9 cellular contexts compared by ENCODE assay signal in the genomic region with DNA sequence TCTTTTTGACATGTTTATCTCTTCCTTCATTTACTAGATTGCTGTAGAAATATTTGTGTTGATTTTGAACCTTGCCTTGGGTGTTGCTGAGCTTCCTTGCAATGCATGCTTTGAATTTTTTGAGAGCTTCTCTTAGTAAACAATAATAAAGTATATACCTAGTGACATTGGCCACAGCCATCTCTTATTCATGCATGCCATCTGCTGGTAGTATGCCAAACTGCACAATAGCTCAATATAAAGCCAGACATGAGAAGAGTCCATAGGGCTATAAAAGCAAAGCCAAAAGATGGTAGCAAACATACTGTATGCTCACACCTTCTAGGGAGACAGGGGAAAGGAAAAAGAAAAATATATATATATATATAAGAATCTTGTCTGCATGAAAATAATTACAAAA. TPM values are rescaled to one million over a fixed set of nuclear protein-coding genes. Genes with fewer than 3 reads are reported as not detected.
A peak's percentile ranks its signal among the peaks of the same experiment; 100 is the strongest.
DNase-seq lines count a peak whose midpoint lies in the region; ATAC-seq and TF ChIP-seq lines count a peak whose summit lies in the region.
"Had no signal": no experiment of that assay in that cellular context is flagged by ENCODE, and none has a peak within 500 bp of the region (broad histone marks: within the 10 kb centered on the region; RNA-seq: fewer than 3 reads in every experiment).

No MANE protein-coding gene starts in this region.

- POLR2A ChIA-PET in T-cell (lab: Charles Lee) = interaction anchor here in 1 of 2 donors (0.6 kb wide), 1 partner anchor 12 kb away, joined by 3 read pairs; no protein-coding TSS in a partner anchor

- intact Hi-C loops in cardiac septum (cut with DNase I) (loop anchor here (2.0 to 5.0 kb wide), 2 partner anchors 79 to 256 kb away; no protein-coding TSS in a partner anchor), lower leg skin (cut with DNase I; ENCODE audit: low total_unique reads) (no loop called here)

- no peaks in the 10 kb centered on the region for H3K9me3 ChIP-seq in cardiac muscle cell (ENCODE audit: low read depth)

- H3K27me3 ChIP-seq in cardiac muscle cell = no peaks in the 10 kb centered on the region

- no peak overlapping the region for H3K27ac ChIP-seq in cardiac muscle cell
- H3K27ac ChIP-seq: epithelial cell of prostate had no signal

- TF ChIP-seq POLR2A in NB4 (IDR thresholded peaks at IDR 0.05; ENCODE audit: extremely low read depth, insufficient read length) (no peak), lower leg skin (IDR thresholded peaks at IDR 0.05) (no peak)

- ATAC-seq in T-cell (replicated peaks in 1 of 4) (peak in 1 of 4 experiments; percentile 50), GM19463 (IDR thresholded peaks at IDR 0.05; ENCODE audit: unreplicated experiment) (no peak)

- DNase-seq in cardiac muscle cell (ENCODE audit: low read depth in 1 of 2, low spot score in 1 of 2) (peak; percentile 13 to 78), cardiac septum (ENCODE audit: low spot score) (no peak), NB4 (ENCODE audit: low read depth) (peak; percentile 60), T-cell (peak in 25 of 34 experiments; percentile 2 to 38 (median 25)), dermis microvascular lymphatic vessel endothelial cell (ENCODE audit: low read depth in 2 of 2) (peak; percentile 63 to 69), lower leg skin (ENCODE audit: low spot score in 2 of 2) (no peak)

- H3K9me3 Mint-ChIP-seq in T-cell (peaks cover 0 to 8% (median 2%) of the 10 kb centered on the region in 3 donors), nephron (peaks cover 39% of the 10 kb centered on the region)

- H3K27me3 Mint-ChIP-seq in T-cell (peaks cover 9 to 10% of the 10 kb centered on the region in 2 donors), nephron (ENCODE audit: low read depth) (peaks cover 3% of the 10 kb centered on the region)

- H3K4me3 ChIP-seq in cardiac muscle cell (no peak overlapping the region), NB4 (ENCODE audit: low read depth, low read length) (no peak overlapping the region), lower leg skin (ENCODE audit: low read depth, poor library complexity, severe bottlenecking) (no peak overlapping the region)

- TF ChIP-seq CTCF in cardiac muscle cell (IDR thresholded peaks at IDR 0.05; ENCODE audit: low read depth, low read length) (peak; percentile 81), NB4 (IDR thresholded peaks at IDR 0.05; ENCODE audit: low read depth, low read length) (peak; percentile 51), nephron (IDR thresholded peaks at IDR 0.05; ENCODE audit: unreplicated experiment in 3 of 3) (peak; percentile 44 to 74 (median 63)), lower leg skin (IDR thresholded peaks at IDR 0.05) (no peak)

- H3K4me1 ChIP-seq in cardiac muscle cell (ENCODE audit: low read depth) = no peaks in the 10 kb centered on the region

- H3K4me3 Mint-ChIP-seq in T-cell (no peak overlapping the region), nephron (no peak overlapping the region)

- no peaks in the 10 kb centered on the region for H3K4me1 Mint-ChIP-seq in T-cell
- no peaks in the 10 kb centered on the region for H3K4me1 Mint-ChIP-seq in nephron

- no peaks in the 10 kb centered on the region for H3K36me3 ChIP-seq in cardiac muscle cell

- no peak overlapping the region for H3K27ac Mint-ChIP-seq in T-cell
- no peak overlapping the region for H3K27ac Mint-ChIP-seq in nephron

- CTCF ChIA-PET in T-cell (lab: Charles Lee) = interaction anchor here (0.8 to 3.1 kb wide), 16 partner anchors 14 to 701 kb away, joined by 3 to 78 read pairs (median 5); partner anchors contain the start of gene ZSCAN5A (in 1 of the 2)

- H3K36me3 Mint-ChIP-seq in T-cell = no peaks in the 10 kb centered on the region
- no peaks in the 10 kb centered on the region for H3K36me3 Mint-ChIP-seq in nephron (ENCODE audit: low read depth)

RNA-seq across cellular contexts. Expression of gene ZSCAN5A, which starts 18.9 kb away (rescaled TPM):
- 2.9 and 53.9 TPM in 2 replicates for total RNA-seq in cardiac muscle cell
- polyA plus RNA-seq in cardiac muscle cell = 14.2 and 15.1 TPM in 2 replicates
- 24.4 TPM for total RNA-seq in cardiac septum
- 10 to 100 TPM in 4 of 5 donors, 1 to 10 TPM in 1; 9.5 to 12.7 (median 11.1) TPM for total RNA-seq in T-cell
- total RNA-seq in dermis microvascular lymphatic vessel endothelial cell = 6.9 and 8.2 TPM in 2 replicates
- total RNA-seq in lower leg skin = 1 to 10 TPM; 2.4 to 7.6 (median 4.9) TPM

RNA-seq across cellular contexts. Expression of gene ZNF582, which starts 59.8 kb away (rescaled TPM):
- total RNA-seq in cardiac muscle cell = 10.1 and 13.5 TPM in 2 replicates
- 17.7 and 19.5 TPM in 2 replicates for polyA plus RNA-seq in cardiac muscle cell
- 4.9 TPM for total RNA-seq in cardiac septum
- total RNA-seq in T-cell = 1 to 10 TPM; 1.6 to 7.9 (median 6.0) TPM
- 1.3 and 2.4 TPM in 2 replicates for total RNA-seq in dermis microvascular lymphatic vessel endothelial cell
- 1 to 10 TPM; 2.9 to 5.4 (median 4.3) TPM for total RNA-seq in lower leg skin

Comparison
In these comparisons a context has a peak if more than half of its experiments do, and no peak if none do; other contexts are left out.
1. DNase-seq: peak in cardiac muscle cell (2 of 2), NB4 (single experiment), T-cell (25 of 34) and dermis microvascular lymphatic vessel endothelial cell (2 of 2); none in cardiac septum (single experiment) and lower leg skin (0 of 2).
2. CTCF ChIP-seq: peak in cardiac muscle cell (single experiment), NB4 (single experiment) and nephron (3 of 3); none in lower leg skin (0 of 3).